In the genomic region with DNA sequence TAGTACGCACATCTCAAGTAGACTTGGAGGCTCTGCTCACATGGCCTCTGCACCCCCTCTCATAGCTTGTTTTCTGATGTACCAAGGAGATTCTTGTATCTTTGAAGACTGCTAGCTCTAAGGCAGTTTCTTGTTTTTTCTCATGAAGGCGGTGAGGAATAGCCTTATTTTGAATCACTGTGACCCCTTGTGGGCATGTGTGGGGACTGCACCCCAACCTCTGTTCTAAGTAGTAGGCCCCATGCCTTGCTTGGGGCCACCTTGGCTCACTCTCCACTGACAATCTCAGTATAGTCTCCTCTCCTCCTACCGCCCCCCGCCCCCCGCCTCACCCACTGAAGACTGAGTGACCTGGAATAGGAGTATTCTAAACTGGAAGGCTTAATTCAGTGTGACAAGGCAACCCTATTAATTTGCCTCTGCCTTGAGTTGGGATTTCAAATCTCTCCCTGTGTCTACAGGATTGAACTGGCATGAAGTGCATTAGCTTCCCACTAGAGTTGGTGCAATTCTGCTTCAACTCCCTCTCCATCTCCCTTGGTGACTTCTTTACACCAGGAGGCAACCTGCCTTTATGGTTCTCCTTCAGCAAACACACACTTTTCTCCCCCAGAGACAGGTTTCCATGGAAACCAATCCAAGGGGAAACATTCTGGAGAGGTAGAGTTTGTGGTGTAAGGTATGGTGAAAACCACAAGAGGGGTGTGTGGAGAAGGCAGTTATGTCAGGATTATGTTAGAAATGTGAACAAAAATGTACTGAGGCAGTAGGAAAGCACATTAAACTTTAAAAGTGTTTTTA, we compare ENCODE assay signal across 8 cellular contexts.
A peak's percentile ranks its signal among the peaks of the same experiment; 100 is the strongest.
DNase-seq lines count a peak whose midpoint lies in the region; ATAC-seq and TF ChIP-seq lines count a peak whose summit lies in the region.

No MANE protein-coding gene starts in this region.

- peaks cover 9 to 19% of the 10 kb centered on the region in 2 experiments for H3K9me3 ChIP-seq in CD4-positive, CD25-positive, alpha-beta regulatory T cell (ENCODE audit: control insufficient read depth in 2 of 2, low read length in 2 of 2)
- H3K9me3 ChIP-seq in lower lobe of right lung: peaks cover 8% of the 10 kb centered on the region

- intact Hi-C loops in lower lobe of right lung (cut with DNase I): no loop called here

- H3K27me3 Mint-ChIP-seq in CD4-positive, CD25-positive, alpha-beta regulatory T cell: peaks cover 33% of the 10 kb centered on the region

- H3K27ac ChIP-seq in CD4-positive, CD25-positive, alpha-beta regulatory T cell (ENCODE audit: insufficient read depth, low read length, poor library complexity, severe bottlenecking): no peak overlapping the region
- H3K27ac ChIP-seq in lower lobe of right lung: no peak overlapping the region

- no peak overlapping the region for H3K4me3 ChIP-seq in CD4-positive, CD25-positive, alpha-beta regulatory T cell (ENCODE audit: low read depth, low read length)
- no peak overlapping the region for H3K4me3 ChIP-seq in lower lobe of right lung

- H3K27ac Mint-ChIP-seq in CD4-positive, CD25-positive, alpha-beta regulatory T cell: no peak overlapping the region

- peak overlapping the region in 1 of 4 donors; percentile 7 for H3K4me3 Mint-ChIP-seq in CD4-positive, CD25-positive, alpha-beta regulatory T cell

- H3K4me1 ChIP-seq in CD4-positive, CD25-positive, alpha-beta regulatory T cell (ENCODE audit: control insufficient read depth, insufficient read depth, low read length, poor library complexity, severe bottlenecking): no peaks in the 10 kb centered on the region
- peaks cover 5% of the 10 kb centered on the region for H3K4me1 ChIP-seq in lower lobe of right lung

- peaks cover 3% of the 10 kb centered on the region for H3K27me3 ChIP-seq in CD4-positive, CD25-positive, alpha-beta regulatory T cell (ENCODE audit: control insufficient read depth, insufficient read depth, low read length)
- no peaks in the 10 kb centered on the region for H3K27me3 ChIP-seq in lower lobe of right lung (ENCODE audit: low read depth)

- DNase-seq in CD4-positive, CD25-positive, alpha-beta regulatory T cell: peak; percentile 21 to 75 (median 40)
- DNase-seq in NAMALWA (ENCODE audit: low spot score) (peak; percentile 68), dedifferentiated amniotic fluid mesenchymal stem cell (ENCODE audit: extremely low spot score) (peak; percentile 59), lower lobe of right lung (peak; percentile 65)
- DNase-seq in activated CD4-positive, alpha-beta T cell treated with anti-CD3 and anti-CD28 coated beads for 1 hour: peak; percentile 30
- DNase-seq in stimulated activated CD8-positive, alpha-beta memory T cell treated with anti-CD3 and anti-CD28 coated beads, Interleukin-15, amount 100 ng/mL, for 1 hour (ENCODE audit: low read depth): peak; percentile 35

- peak; percentile 69 for TF ChIP-seq CTCF in lower lobe of right lung (IDR thresholded peaks at IDR 0.05)

- peaks cover 0 to 19% (median 10%) of the 10 kb centered on the region in 7 donors for H3K9me3 Mint-ChIP-seq in CD4-positive, CD25-positive, alpha-beta regulatory T cell

- peak; percentile 77 to 80 for ATAC-seq in CD4-positive, CD25-positive, alpha-beta regulatory T cell (ENCODE audit: low read depth in 2 of 2)
- ATAC-seq in GM21423 (IDR thresholded peaks at IDR 0.05; ENCODE audit: unreplicated experiment) (peak; percentile 56), lower lobe of right lung (peak; percentile 84), HG03139 (IDR thresholded peaks at IDR 0.05; ENCODE audit: unreplicated experiment) (no peak)

- H3K36me3 Mint-ChIP-seq in CD4-positive, CD25-positive, alpha-beta regulatory T cell: peaks cover 4% of the 10 kb centered on the region

- peaks cover 8 to 22% (median 17%) of the 10 kb centered on the region in 4 donors for H3K4me1 Mint-ChIP-seq in CD4-positive, CD25-positive, alpha-beta regulatory T cell

- H3K36me3 ChIP-seq in CD4-positive, CD25-positive, alpha-beta regulatory T cell (ENCODE audit: control insufficient read depth, insufficient read depth, low read length): no peaks in the 10 kb centered on the region
- H3K36me3 ChIP-seq in lower lobe of right lung: no peaks in the 10 kb centered on the region
